In the genomic region with DNA sequence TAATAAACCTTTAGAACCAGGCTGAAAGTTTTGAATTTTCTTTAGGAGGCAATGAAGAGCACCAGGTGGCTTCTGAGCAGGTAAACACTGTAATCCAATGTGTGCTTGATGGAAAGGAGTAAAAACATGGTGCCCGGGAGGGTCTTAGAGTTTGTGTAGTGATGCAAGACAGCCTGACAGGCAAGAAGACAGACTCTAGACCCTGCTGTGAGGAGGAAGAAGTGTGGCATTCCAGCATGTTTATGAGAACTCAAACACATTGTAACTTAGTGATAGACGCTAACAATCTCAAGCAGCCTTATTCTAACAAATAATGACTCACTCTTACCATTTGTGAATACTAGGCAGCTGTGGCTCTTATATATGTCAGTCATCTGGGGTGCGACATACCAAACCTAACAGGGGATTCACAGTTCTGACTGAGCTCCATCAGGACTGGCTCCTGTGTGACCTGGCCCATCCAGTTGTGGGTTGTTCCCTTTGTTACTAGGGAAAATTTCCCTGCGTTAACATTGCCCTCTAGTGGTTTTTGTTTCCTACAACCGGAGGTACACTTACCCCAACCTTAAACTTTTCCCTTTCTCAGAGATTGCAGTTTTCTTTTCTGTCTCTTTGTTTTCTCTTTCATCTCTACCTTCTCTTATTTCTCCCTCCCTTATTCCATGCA, we compare ENCODE assay signal across 9 cellular contexts. TPM values are rescaled to one million over a fixed set of nuclear protein-coding genes. Genes with fewer than 3 reads are reported as not detected.
DNase-seq lines count a peak whose midpoint lies in the region; ATAC-seq, FAIRE-seq and TF ChIP-seq lines count a peak whose summit lies in the region.
"Had no signal": no experiment of that assay in that cellular context is flagged by ENCODE, and none has a peak within 500 bp of the region (broad histone marks: within the 10 kb centered on the region; RNA-seq: fewer than 3 reads in every experiment).

No MANE protein-coding gene starts in this region.

- ATAC-seq in GM21576 (IDR thresholded peaks at IDR 0.05; ENCODE audit: unreplicated experiment), result peak; percentile 78

- DNase-seq in Daoy (ENCODE audit: low read depth), result peak; percentile 7
- DNase-seq in T-helper 2 cell treated with Interferon-gamma antibody and Interleukin-4, amounts not matched to agents 5 μg/mL and 100 μg/mL, for 36 hours (ENCODE audit: low spot score), result peak; percentile 42
- DNase-seq in astrocyte of the spinal cord (ENCODE audit: low read depth, low spot score), result peak; percentile 36
- DNase-seq in stimulated activated CD4-positive, alpha-beta T cell treated with anti-CD3 and anti-CD28 coated beads, Interleukin-4, amount 100 ng/mL, for 1 hour, result peak; percentile 39
- no peak for DNase-seq in GOT3 (lab: John Stamatoyannopoulos, UW)

- H3K27me3 Mint-ChIP-seq in T-helper 2 cell treated with Interferon-gamma antibody and Interleukin-4, amounts not matched to agents 5 μg/mL and 100 μg/mL, for 36 hours (ENCODE audit: low read depth), result no peaks in the 10 kb centered on the region

- no peaks in the 10 kb centered on the region for H3K9me3 ChIP-seq in KOPT-K1 (ENCODE audit: insufficient read depth, low read length, poor library complexity, severe bottlenecking)

- in situ Hi-C loops in astrocyte of the spinal cord (cut with HindIII; ENCODE audit: low sequenced_read_pairs), result no loop called here

- no peaks in the 10 kb centered on the region for H3K9me3 Mint-ChIP-seq in T-helper 2 cell treated with Interferon-gamma antibody and Interleukin-4, amounts not matched to agents 5 μg/mL and 100 μg/mL, for 36 hours

- H3K36me3 ChIP-seq in KOPT-K1 (ENCODE audit: insufficient read depth, low read length), result no peaks in the 10 kb centered on the region

- peaks cover 21% of the 10 kb centered on the region for H3K4me1 Mint-ChIP-seq in T-helper 2 cell treated with Interferon-gamma antibody and Interleukin-4, amounts not matched to agents 5 μg/mL and 100 μg/mL, for 36 hours (ENCODE audit: low read depth)

- peak overlapping the region; percentile 69 for H3K27ac ChIP-seq in KOPT-K1 (ENCODE audit: low read depth, low read length, poor library complexity, severe bottlenecking)

- H3K4me3 ChIP-seq in astrocyte of the spinal cord (ENCODE audit: low read depth, low read length), result no peak overlapping the region

- peak; percentile 41 for FAIRE-seq in islet of Langerhans (lab: Jason Lieb, UNC)
- FAIRE-seq: endometrium had no signal

- no peaks in the 10 kb centered on the region for H3K36me3 Mint-ChIP-seq in T-helper 2 cell treated with Interferon-gamma antibody and Interleukin-4, amounts not matched to agents 5 μg/mL and 100 μg/mL, for 36 hours (ENCODE audit: low read depth)

- TF ChIP-seq CTCF in astrocyte of the spinal cord (IDR thresholded peaks at IDR 0.05; ENCODE audit: low read depth, low read length), result peak; percentile 42

- no peak overlapping the region for H3K4me3 Mint-ChIP-seq in T-helper 2 cell treated with Interferon-gamma antibody and Interleukin-4, amounts not matched to agents 5 μg/mL and 100 μg/mL, for 36 hours

- no peak overlapping the region for H3K27ac Mint-ChIP-seq in T-helper 2 cell treated with Interferon-gamma antibody and Interleukin-4, amounts not matched to agents 5 μg/mL and 100 μg/mL, for 36 hours

RNA-seq across cellular contexts. Expression of gene VSIG4, which starts 53.8 kb away (rescaled TPM):
- total RNA-seq in Daoy (2014; rRNA removed; shearing (Covaris generic)), result not detected in 2 replicates
